In the genomic region with DNA sequence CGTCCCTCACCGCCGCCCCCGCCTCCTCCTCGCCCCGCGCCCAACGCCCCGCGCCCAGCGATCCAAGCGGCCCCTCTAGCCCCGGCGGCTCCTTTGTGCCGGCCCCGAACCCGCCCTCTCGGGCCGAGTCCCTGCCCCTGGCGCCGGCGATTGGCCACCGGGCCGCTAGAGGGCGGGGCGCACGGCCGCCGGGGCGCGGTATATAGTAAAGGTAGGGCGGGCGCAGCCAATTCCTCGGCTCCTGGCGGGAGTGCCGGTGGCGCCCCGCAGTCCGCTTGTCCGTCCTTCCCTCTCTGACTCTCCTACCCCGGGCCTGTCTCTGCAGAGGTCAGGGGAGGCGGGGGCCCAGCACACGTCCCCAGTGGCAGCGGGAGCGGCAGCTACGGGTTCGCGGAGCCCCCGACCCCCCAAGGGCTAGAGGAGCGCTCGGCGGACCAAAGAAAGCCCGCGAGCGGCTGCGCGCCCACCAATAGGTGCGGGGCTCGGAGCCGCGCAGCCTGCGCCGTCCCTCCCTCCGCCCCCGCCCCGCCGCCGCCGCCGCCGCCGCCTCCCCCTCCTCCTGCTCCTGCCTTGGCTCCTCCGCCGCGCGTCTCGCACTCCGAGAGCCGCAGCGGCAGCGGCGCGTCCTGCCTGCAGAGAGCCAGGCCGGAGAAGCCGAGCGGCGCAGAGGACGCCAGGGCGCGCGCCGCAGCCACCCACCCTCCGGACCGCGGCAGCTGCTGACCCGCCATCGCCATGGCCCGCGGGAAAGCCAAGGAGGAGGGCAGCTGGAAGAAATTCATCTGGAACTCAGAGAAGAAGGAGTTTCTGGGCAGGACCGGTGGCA, we compare ENCODE assay signal across 1 cellular context.
TF ChIP-seq lines count a peak whose summit lies in the region.

A gene (plus strand): TSS at position 596 of the 826 bp plus-strand sequence. CDS start 140 bp downstream, at position 736.

TF ChIP-seq in HEK293, 187 proteins besides CTCF, POLR2A, EP300 and RAD21 (continued from another document and continues in another):
- TF ChIP-seq, protein P1, sequence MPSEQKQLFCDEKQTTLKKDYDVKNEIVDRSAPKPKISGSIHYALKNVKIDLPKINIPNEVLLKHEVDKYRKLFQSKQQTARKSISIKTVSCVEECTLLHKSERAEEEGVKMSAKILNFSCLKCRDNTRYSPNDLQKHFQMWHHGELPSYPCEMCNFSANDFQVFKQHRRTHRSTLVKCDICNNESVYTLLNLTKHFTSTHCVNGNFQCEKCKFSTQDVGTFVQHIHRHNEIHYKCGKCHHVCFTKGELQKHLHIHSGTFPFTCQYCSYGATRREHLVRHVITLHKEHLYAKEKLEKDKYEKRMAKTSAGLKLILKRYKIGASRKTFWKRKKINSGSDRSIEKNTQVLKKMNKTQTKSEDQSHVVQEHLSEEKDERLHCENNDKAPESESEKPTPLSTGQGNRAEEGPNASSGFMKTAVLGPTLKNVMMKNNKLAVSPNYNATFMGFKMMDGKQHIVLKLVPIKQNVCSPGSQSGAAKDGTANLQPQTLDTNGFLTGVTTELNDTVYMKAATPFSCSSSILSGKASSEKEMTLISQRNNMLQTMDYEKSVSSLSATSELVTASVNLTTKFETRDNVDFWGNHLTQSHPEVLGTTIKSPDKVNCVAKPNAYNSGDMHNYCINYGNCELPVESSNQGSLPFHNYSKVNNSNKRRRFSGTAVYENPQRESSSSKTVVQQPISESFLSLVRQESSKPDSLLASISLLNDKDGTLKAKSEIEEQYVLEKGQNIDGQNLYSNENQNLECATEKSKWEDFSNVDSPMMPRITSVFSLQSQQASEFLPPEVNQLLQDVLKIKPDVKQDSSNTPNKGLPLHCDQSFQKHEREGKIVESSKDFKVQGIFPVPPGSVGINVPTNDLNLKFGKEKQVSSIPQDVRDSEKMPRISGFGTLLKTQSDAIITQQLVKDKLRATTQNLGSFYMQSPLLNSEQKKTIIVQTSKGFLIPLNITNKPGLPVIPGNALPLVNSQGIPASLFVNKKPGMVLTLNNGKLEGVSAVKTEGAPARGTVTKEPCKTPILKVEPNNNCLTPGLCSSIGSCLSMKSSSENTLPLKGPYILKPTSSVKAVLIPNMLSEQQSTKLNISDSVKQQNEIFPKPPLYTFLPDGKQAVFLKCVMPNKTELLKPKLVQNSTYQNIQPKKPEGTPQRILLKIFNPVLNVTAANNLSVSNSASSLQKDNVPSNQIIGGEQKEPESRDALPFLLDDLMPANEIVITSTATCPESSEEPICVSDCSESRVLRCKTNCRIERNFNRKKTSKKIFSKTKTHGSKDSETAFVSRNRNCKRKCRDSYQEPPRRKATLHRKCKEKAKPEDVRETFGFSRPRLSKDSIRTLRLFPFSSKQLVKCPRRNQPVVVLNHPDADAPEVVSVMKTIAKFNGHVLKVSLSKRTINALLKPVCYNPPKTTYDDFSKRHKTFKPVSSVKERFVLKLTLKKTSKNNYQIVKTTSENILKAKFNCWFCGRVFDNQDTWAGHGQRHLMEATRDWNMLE (tag by site-specific recombination; conservative IDR thresholded peaks at IDR 0.05; ENCODE audit: low read depth) = no peak
- TF ChIP-seq ZIC2 (tag by site-specific recombination; IDR thresholded peaks at IDR 0.05) (peak; percentile 26), ZNF391 (tag by site-specific recombination; IDR thresholded peaks at IDR 0.05; ENCODE audit: borderline replicate concordance, low read depth) (peak; percentile 19; the same call in 1 of the 2 replicates), ZNF16 (tag by site-specific recombination; IDR thresholded peaks at IDR 0.05; ENCODE audit: low read depth) (no peak), YY2 (tag by site-specific recombination; IDR thresholded peaks at IDR 0.05) (no peak), ZFP3 (tag by site-specific recombination; IDR thresholded peaks at IDR 0.05; ENCODE audit: low read depth) (no peak), ZNF112 (tag by site-specific recombination; IDR thresholded peaks at IDR 0.05) (no peak), ZNF791 (tag by site-specific recombination; IDR thresholded peaks at IDR 0.05) (no peak), ZNF394 (tag by site-specific recombination; IDR thresholded peaks at IDR 0.05; ENCODE audit: borderline replicate concordance) (no peak; the same call in 1 of the 2 replicates), ZNF473 (tag by site-specific recombination; IDR thresholded peaks at IDR 0.05) (no peak), FEZF1 (tag by site-specific recombination; IDR thresholded peaks at IDR 0.05) (no peak), ZNF785 (tag by site-specific recombination; IDR thresholded peaks at IDR 0.05) (no peak), ZNF211 (tag by site-specific recombination; IDR thresholded peaks at IDR 0.05; ENCODE audit: low read depth) (no peak), ZNF830 (tag by site-specific recombination; IDR thresholded peaks at IDR 0.05; ENCODE audit: low read depth) (no peak), ZNF501 (tag by site-specific recombination; IDR thresholded peaks at IDR 0.05) (no peak), HOXD13 (CRISPR knock-in tag; IDR thresholded peaks at IDR 0.05; ENCODE audit: borderline replicate concordance) (no peak), ZNF521 (tag by site-specific recombination; IDR thresholded peaks at IDR 0.05) (no peak), SCRT2 (tag by site-specific recombination; IDR thresholded peaks at IDR 0.05) (no peak), ZNF776 (tag by site-specific recombination; IDR thresholded peaks at IDR 0.05; ENCODE audit: borderline replicate concordance) (no peak), ZNF585B (tag by site-specific recombination; IDR thresholded peaks at IDR 0.05) (no peak), GLI4 (tag by site-specific recombination; IDR thresholded peaks at IDR 0.05) (peak; percentile 70; the same call in 1 of the 2 replicates), GLIS1 (tag by site-specific recombination; IDR thresholded peaks at IDR 0.05) (peak; percentile 70), ZNF626 (tag by site-specific recombination; IDR thresholded peaks at IDR 0.05) (no peak), ZNF571 (tag by site-specific recombination; IDR thresholded peaks at IDR 0.05) (no peak), ZNF707 (tag by site-specific recombination; IDR thresholded peaks at IDR 0.05) (no peak), ZNF155 (tag by site-specific recombination; IDR thresholded peaks at IDR 0.05) (no peak), GLI2 (tag by site-specific recombination; IDR thresholded peaks at IDR 0.05; ENCODE audit: borderline replicate concordance, low read depth) (no peak), SP7 (tag by site-specific recombination; IDR thresholded peaks at IDR 0.05) (peak; percentile 53; the same call in 1 of the 2 replicates), ZNF146 (tag by site-specific recombination; IDR thresholded peaks at IDR 0.05) (no peak)
- TF ChIP-seq, protein P2, sequence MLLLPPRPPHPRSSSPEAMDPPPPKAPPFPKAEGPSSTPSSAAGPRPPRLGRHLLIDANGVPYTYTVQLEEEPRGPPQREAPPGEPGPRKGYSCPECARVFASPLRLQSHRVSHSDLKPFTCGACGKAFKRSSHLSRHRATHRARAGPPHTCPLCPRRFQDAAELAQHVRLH (tag by site-specific recombination; IDR thresholded peaks at IDR 0.05) = 0 out of 2 replicates have a peak, but pooled peaks have one; percentile 23
- TF ChIP-seq, protein P3, sequence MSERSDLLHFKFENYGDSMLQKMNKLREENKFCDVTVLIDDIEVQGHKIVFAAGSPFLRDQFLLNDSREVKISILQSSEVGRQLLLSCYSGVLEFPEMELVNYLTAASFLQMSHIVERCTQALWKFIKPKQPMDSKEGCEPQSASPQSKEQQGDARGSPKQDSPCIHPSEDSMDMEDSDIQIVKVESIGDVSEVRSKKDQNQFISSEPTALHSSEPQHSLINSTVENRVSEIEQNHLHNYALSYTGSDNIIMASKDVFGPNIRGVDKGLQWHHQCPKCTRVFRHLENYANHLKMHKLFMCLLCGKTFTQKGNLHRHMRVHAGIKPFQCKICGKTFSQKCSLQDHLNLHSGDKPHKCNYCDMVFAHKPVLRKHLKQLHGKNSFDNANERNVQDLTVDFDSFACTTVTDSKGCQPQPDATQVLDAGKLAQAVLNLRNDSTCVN (tag by site-specific recombination; optimal IDR thresholded peaks at IDR 0.05) = peak; percentile 92
- TF ChIP-seq, protein P4, sequence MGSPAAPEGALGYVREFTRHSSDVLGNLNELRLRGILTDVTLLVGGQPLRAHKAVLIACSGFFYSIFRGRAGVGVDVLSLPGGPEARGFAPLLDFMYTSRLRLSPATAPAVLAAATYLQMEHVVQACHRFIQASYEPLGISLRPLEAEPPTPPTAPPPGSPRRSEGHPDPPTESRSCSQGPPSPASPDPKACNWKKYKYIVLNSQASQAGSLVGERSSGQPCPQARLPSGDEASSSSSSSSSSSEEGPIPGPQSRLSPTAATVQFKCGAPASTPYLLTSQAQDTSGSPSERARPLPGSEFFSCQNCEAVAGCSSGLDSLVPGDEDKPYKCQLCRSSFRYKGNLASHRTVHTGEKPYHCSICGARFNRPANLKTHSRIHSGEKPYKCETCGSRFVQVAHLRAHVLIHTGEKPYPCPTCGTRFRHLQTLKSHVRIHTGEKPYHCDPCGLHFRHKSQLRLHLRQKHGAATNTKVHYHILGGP (tag by site-specific recombination; IDR thresholded peaks at IDR 0.05) = no peak
- TF ChIP-seq, protein P5, sequence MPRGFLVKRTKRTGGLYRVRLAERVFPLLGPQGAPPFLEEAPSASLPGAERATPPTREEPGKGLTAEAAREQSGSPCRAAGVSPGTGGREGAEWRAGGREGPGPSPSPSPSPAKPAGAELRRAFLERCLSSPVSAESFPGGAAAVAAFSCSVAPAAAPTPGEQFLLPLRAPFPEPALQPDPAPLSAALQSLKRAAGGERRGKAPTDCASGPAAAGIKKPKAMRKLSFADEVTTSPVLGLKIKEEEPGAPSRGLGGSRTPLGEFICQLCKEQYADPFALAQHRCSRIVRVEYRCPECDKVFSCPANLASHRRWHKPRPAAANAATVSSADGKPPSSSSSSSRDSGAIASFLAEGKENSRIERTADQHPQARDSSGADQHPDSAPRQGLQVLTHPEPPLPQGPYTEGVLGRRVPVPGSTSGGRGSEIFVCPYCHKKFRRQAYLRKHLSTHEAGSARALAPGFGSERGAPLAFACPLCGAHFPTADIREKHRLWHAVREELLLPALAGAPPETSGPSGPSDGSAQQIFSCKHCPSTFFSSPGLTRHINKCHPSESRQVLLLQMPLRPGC (tag by site-specific recombination; IDR thresholded peaks at IDR 0.05) = no peak
- TF ChIP-seq, protein P6, sequence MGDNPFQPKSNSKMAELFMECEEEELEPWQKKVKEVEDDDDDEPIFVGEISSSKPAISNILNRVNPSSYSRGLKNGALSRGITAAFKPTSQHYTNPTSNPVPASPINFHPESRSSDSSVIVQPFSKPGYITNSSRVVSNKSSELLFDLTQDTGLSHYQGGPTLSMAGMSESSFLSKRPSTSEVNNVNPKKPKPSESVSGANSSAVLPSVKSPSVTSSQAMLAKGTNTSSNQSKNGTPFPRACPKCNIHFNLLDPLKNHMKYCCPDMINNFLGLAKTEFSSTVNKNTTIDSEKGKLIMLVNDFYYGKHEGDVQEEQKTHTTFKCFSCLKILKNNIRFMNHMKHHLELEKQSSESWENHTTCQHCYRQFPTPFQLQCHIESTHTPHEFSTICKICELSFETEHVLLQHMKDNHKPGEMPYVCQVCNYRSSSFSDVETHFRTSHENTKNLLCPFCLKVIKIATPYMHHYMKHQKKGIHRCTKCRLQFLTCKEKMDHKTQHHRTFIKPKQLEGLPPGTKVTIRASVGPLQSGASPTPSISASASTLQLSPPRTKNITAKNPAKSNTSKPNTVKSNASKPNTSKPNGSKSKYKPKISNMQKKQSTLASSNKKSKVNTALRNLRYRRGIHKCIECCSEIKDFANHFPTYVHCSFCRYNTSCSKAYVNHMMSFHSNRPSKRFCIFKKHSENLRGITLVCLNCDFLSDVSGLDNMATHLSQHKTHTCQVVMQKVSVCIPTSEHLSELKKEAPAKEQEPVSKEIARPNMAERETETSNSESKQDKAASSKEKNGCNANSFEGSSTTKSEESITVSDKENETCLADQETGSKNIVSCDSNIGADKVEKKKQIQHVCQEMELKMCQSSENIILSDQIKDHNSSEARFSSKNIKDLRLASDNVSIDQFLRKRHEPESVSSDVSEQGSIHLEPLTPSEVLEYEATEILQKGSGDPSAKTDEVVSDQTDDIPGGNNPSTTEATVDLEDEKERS (tag by site-specific recombination; IDR thresholded peaks at IDR 0.05) = no peak
- TF ChIP-seq, protein P7, sequence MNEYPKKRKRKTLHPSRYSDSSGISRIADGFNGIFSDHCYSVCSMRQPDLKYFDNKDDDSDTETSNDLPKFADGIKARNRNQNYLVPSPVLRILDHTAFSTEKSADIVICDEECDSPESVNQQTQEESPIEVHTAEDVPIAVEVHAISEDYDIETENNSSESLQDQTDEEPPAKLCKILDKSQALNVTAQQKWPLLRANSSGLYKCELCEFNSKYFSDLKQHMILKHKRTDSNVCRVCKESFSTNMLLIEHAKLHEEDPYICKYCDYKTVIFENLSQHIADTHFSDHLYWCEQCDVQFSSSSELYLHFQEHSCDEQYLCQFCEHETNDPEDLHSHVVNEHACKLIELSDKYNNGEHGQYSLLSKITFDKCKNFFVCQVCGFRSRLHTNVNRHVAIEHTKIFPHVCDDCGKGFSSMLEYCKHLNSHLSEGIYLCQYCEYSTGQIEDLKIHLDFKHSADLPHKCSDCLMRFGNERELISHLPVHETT (tag by site-specific recombination; IDR thresholded peaks at IDR 0.05) = no peak
